Comparison of ENCODE assay signal across 8 cellular contexts in genomic region chr2:222708274-222708710, GRCh38. TPM values are rescaled to one million over a fixed set of nuclear protein-coding genes. Genes with fewer than 3 reads are reported as not detected.
DNase-seq lines count a peak whose midpoint lies in the region; ATAC-seq and TF ChIP-seq lines count a peak whose summit lies in the region.

No MANE protein-coding gene starts in this region.

- DNase-seq in DMS53 treated with DMSO at 0.1 percent for 48 hours (lab: John Stamatoyannopoulos, UW; ENCODE audit: unreplicated experiment) (peak; percentile 36), activated T-cell treated with anti-CD3 and anti-CD28 coated beads for 1 hour (ENCODE audit: low read depth) (peak; percentile 75)
- peak; percentile 74 for DNase-seq in natural killer cell treated with Interleukin-12 subunit alpha and Interleukin-12 subunit beta and Interleukin-15 and Interleukin-18, amount 100 ng/mL, for 72 hours (ENCODE audit: low spot score)
- peak; percentile 26 to 75 (median 60) for DNase-seq in stimulated activated naive CD4-positive, alpha-beta T cell (lab: John Stamatoyannopoulos, UW)

- no peak overlapping the region for H3K4me3 Mint-ChIP-seq in natural killer cell treated with Interleukin-12 subunit alpha and Interleukin-12 subunit beta and Interleukin-15 and Interleukin-18, amount 100 ng/mL, for 72 hours

- peak; percentile 43 for ATAC-seq in HG03280 (IDR thresholded peaks at IDR 0.05; ENCODE audit: unreplicated experiment)
- ATAC-seq in esophagus mucosa, result peak; percentile 77
- ATAC-seq in natural killer cell treated with Interleukin-12 subunit alpha and Interleukin-12 subunit beta and Interleukin-15 and Interleukin-18, amount 100 ng/mL, for 72 hours, result peak in 1 of 2 donors; percentile 60
- ATAC-seq in HG03039 (IDR thresholded peaks at IDR 0.05; ENCODE audit: unreplicated experiment), result no peak

- H3K27me3 ChIP-seq in OCI-LY1 (ENCODE audit: insufficient read depth, low read length), result no peaks in the 10 kb centered on the region

- H3K4me1 Mint-ChIP-seq in natural killer cell treated with Interleukin-12 subunit alpha and Interleukin-12 subunit beta and Interleukin-15 and Interleukin-18, amount 100 ng/mL, for 72 hours (ENCODE audit: low read depth in 2 of 2), result peaks cover 0 to 6% of the 10 kb centered on the region in 2 donors

- H3K9me3 ChIP-seq in OCI-LY1 (ENCODE audit: low read length), result no peaks in the 10 kb centered on the region

- H2AFZ ChIP-seq in OCI-LY1 (ENCODE audit: low read length), result no peak overlapping the region

- H3K27ac ChIP-seq in OCI-LY1 (ENCODE audit: low read depth, low read length, poor library complexity, severe bottlenecking), result no peak overlapping the region

- H3K4me2 ChIP-seq in OCI-LY1 (ENCODE audit: low read length), result no peak overlapping the region; the same call in 1 of the 2 replicates

- no peak overlapping the region for H3K27ac Mint-ChIP-seq in natural killer cell treated with Interleukin-12 subunit alpha and Interleukin-12 subunit beta and Interleukin-15 and Interleukin-18, amount 100 ng/mL, for 72 hours

- no peak overlapping the region for H3K9ac ChIP-seq in OCI-LY1 (ENCODE audit: low read length)

- H3K4me1 ChIP-seq in OCI-LY1 (ENCODE audit: insufficient read depth, low read length, severe bottlenecking), result peaks cover 21% of the 10 kb centered on the region

- H3K9me2 ChIP-seq in OCI-LY1 (ENCODE audit: low read depth, low read length), result no peaks in the 10 kb centered on the region

- no peak overlapping the region for H3K4me3 ChIP-seq in OCI-LY1 (ENCODE audit: low read depth, low read length, poor library complexity, severe bottlenecking)

- H3K36me3 ChIP-seq in OCI-LY1 (ENCODE audit: insufficient read depth, low read length), result no peaks in the 10 kb centered on the region

- no peaks in the 10 kb centered on the region for H3K79me2 ChIP-seq in OCI-LY1 (ENCODE audit: insufficient read depth, low read length)

- H3K36me3 Mint-ChIP-seq in natural killer cell treated with Interleukin-12 subunit alpha and Interleukin-12 subunit beta and Interleukin-15 and Interleukin-18, amount 100 ng/mL, for 72 hours, result no peaks in the 10 kb centered on the region

- no peaks in the 10 kb centered on the region for H3F3A ChIP-seq in OCI-LY1 (ENCODE audit: insufficient read depth, low read length)

- no peaks in the 10 kb centered on the region for H4K20me1 ChIP-seq in OCI-LY1 (ENCODE audit: insufficient read depth, low read length)

- H3K27me3 Mint-ChIP-seq in natural killer cell treated with Interleukin-12 subunit alpha and Interleukin-12 subunit beta and Interleukin-15 and Interleukin-18, amount 100 ng/mL, for 72 hours, result peaks cover 7 to 23% of the 10 kb centered on the region in 2 donors

- peak; percentile 75 for TF ChIP-seq CTCF in OCI-LY1 (IDR thresholded peaks at IDR 0.05; ENCODE audit: low read length)

- H3K9me3 Mint-ChIP-seq in natural killer cell treated with Interleukin-12 subunit alpha and Interleukin-12 subunit beta and Interleukin-15 and Interleukin-18, amount 100 ng/mL, for 72 hours, result no peaks in the 10 kb centered on the region

RNA-seq across cellular contexts. Expression of gene MOGAT1, which starts 36.8 kb away (rescaled TPM):
- not detected for total RNA-seq in esophagus mucosa
- total RNA-seq in natural killer cell treated with Interleukin-12 subunit alpha and Interleukin-12 subunit beta and Interleukin-15 and Interleukin-18, amount 100 ng/mL, for 72 hours, result not detected

RNA-seq across cellular contexts. Expression of gene FARSB, which starts 52.4 kb away (rescaled TPM):
- 24.2 TPM for total RNA-seq in esophagus mucosa
- total RNA-seq in natural killer cell treated with Interleukin-12 subunit alpha and Interleukin-12 subunit beta and Interleukin-15 and Interleukin-18, amount 100 ng/mL, for 72 hours, result 10 to 100 TPM; 27.7 to 44.5 TPM
